Comparison of ENCODE assay signal across 8 cellular contexts in the genomic region with DNA sequence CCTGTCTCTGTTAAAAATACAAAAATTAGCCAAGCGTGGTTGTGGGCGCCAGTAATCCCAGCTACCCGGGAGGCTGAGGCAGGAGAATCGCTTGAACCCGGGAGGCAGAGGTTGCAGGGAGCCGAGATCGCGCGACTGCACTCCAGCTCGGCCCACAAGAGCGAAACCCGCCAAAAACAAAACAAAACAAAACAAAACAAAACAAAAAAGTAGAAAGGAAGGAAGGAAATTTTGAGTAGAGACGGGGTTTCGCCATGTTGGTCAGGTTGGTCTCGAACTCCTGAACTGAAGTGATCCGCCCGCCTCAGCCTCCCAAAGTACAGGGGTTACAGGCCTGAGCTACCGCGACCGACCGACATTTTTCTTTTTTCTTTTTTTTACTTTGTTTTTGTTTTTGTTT. TPM values are rescaled to one million over a fixed set of nuclear protein-coding genes. Genes with fewer than 3 reads are reported as not detected.
"Had no signal": no experiment of that assay in that cellular context is flagged by ENCODE, and none has a peak within 500 bp of the region (broad histone marks: within the 10 kb centered on the region; RNA-seq: fewer than 3 reads in every experiment).

No MANE protein-coding gene starts in this region.

- FAIRE-seq: HepG2, HTR-8/SVneo had no signal

- H3K9ac ChIP-seq: KMS-11 had no signal

- ATAC-seq: HepG2 had no signal

- DNase-seq: IMR-90, KBM-7, KG1 had no signal

- H3K4me2 ChIP-seq: KMS-11 had no signal

- H3K27ac ChIP-seq: HL-60, KMS-11 had no signal

RNA-seq across cellular contexts. Expression of gene PRSS16, which starts 30.6 kb away (rescaled TPM):
- total RNA-seq: HepG2, HT1080, IMR-90 had no signal
- polyA plus RNA-seq: HepG2 had no signal
